Comparison of ENCODE assay signal across 3 cellular contexts in the genomic region with DNA sequence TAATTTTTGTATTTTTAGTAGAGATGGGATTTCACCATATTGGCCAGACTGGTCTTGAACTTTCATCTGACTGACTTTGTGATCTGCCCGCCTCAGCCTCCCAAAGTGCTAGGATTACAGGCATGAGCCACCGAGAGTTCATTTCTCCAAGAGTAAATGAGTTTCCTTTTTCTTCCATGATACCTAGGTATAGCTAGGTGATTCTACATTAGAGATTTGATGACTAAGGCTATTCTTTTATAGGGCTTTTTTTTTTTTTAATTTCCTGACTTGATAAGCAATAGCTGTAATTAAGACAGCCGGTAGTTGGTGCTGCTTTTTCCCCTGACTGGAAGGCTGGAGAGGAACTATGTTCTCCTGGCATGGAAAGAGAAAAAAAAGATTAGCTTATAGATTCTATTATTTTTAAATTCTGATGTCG.
TF ChIP-seq lines count a peak whose summit lies in the region.

No MANE protein-coding gene starts in this region.

TF ChIP-seq in SK-N-SH, 30 proteins besides CTCF, POLR2A, EP300 and RAD21 (continues in another document):
- TF ChIP-seq, protein P1, sequence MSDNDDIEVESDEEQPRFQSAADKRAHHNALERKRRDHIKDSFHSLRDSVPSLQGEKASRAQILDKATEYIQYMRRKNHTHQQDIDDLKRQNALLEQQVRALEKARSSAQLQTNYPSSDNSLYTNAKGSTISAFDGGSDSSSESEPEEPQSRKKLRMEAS (IDR thresholded peaks at IDR 0.05; ENCODE audit: low read depth) = no peak
- TF ChIP-seq MXI1 (IDR thresholded peaks at IDR 0.05; ENCODE audit: low read depth, low read length) (no peak), YY1 (IDR thresholded peaks at IDR 0.05; ENCODE audit: low read depth) (no peak), TEAD4 (IDR thresholded peaks at IDR 0.05; ENCODE audit: borderline replicate concordance, insufficient read depth) (no peak), MEF2A (IDR thresholded peaks at IDR 0.05; ENCODE audit: borderline replicate concordance, low read depth) (no peak), POLR2AphosphoS5 (IDR thresholded peaks at IDR 0.05; ENCODE audit: low read depth, low read length) (no peak), REST (IDR thresholded peaks at IDR 0.05; ENCODE audit: low read depth, low read length) (no peak), RXRA (IDR thresholded peaks at IDR 0.05; ENCODE audit: borderline replicate concordance, low read depth) (no peak)
- TF ChIP-seq, protein P2, sequence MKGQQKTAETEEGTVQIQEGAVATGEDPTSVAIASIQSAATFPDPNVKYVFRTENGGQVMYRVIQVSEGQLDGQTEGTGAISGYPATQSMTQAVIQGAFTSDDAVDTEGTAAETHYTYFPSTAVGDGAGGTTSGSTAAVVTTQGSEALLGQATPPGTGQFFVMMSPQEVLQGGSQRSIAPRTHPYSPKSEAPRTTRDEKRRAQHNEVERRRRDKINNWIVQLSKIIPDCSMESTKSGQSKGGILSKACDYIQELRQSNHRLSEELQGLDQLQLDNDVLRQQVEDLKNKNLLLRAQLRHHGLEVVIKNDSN (IDR thresholded peaks at IDR 0.05; ENCODE audit: borderline replicate concordance, low read depth) = no peak
- TF ChIP-seq, protein P3, sequence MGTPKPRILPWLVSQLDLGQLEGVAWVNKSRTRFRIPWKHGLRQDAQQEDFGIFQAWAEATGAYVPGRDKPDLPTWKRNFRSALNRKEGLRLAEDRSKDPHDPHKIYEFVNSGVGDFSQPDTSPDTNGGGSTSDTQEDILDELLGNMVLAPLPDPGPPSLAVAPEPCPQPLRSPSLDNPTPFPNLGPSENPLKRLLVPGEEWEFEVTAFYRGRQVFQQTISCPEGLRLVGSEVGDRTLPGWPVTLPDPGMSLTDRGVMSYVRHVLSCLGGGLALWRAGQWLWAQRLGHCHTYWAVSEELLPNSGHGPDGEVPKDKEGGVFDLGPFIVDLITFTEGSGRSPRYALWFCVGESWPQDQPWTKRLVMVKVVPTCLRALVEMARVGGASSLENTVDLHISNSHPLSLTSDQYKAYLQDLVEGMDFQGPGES (IDR thresholded peaks at IDR 0.05; ENCODE audit: low read depth, low read length) = no peak

TF ChIP-seq in SK-N-SH treated with all-trans-retinoic acid at 6 μM for 48 hours, 23 proteins besides CTCF, POLR2A, EP300 and RAD21 (continued from another document and continues in another):
- TF ChIP-seq ZC3H10 (CRISPR knock-in tag; IDR thresholded peaks at IDR 0.05) (no peak), SNAI2 (CRISPR knock-in tag; IDR thresholded peaks at IDR 0.05) (no peak), ESRRG (CRISPR knock-in tag; IDR thresholded peaks at IDR 0.05) (no peak), GLIS3 (CRISPR knock-in tag; IDR thresholded peaks at IDR 0.05) (no peak), PPARA (CRISPR knock-in tag; IDR thresholded peaks at IDR 0.05; ENCODE audit: borderline replicate concordance) (no peak), PATZ1 (CRISPR knock-in tag; IDR thresholded peaks at IDR 0.05; ENCODE audit: borderline replicate concordance) (no peak), TOX (CRISPR knock-in tag; IDR thresholded peaks at IDR 0.05; ENCODE audit: borderline replicate concordance) (no peak), ARNTL (CRISPR knock-in tag; IDR thresholded peaks at IDR 0.05; ENCODE audit: borderline replicate concordance, low read depth) (no peak), ZNF70 (CRISPR knock-in tag; IDR thresholded peaks at IDR 0.05) (no peak)
- TF ChIP-seq, protein P4, sequence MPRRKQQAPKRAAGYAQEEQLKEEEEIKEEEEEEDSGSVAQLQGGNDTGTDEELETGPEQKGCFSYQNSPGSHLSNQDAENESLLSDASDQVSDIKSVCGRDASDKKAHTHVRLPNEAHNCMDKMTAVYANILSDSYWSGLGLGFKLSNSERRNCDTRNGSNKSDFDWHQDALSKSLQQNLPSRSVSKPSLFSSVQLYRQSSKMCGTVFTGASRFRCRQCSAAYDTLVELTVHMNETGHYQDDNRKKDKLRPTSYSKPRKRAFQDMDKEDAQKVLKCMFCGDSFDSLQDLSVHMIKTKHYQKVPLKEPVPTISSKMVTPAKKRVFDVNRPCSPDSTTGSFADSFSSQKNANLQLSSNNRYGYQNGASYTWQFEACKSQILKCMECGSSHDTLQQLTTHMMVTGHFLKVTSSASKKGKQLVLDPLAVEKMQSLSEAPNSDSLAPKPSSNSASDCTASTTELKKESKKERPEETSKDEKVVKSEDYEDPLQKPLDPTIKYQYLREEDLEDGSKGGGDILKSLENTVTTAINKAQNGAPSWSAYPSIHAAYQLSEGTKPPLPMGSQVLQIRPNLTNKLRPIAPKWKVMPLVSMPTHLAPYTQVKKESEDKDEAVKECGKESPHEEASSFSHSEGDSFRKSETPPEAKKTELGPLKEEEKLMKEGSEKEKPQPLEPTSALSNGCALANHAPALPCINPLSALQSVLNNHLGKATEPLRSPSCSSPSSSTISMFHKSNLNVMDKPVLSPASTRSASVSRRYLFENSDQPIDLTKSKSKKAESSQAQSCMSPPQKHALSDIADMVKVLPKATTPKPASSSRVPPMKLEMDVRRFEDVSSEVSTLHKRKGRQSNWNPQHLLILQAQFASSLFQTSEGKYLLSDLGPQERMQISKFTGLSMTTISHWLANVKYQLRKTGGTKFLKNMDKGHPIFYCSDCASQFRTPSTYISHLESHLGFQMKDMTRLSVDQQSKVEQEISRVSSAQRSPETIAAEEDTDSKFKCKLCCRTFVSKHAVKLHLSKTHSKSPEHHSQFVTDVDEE (CRISPR knock-in tag; IDR thresholded peaks at IDR 0.05) = no peak
- TF ChIP-seq, protein P5, sequence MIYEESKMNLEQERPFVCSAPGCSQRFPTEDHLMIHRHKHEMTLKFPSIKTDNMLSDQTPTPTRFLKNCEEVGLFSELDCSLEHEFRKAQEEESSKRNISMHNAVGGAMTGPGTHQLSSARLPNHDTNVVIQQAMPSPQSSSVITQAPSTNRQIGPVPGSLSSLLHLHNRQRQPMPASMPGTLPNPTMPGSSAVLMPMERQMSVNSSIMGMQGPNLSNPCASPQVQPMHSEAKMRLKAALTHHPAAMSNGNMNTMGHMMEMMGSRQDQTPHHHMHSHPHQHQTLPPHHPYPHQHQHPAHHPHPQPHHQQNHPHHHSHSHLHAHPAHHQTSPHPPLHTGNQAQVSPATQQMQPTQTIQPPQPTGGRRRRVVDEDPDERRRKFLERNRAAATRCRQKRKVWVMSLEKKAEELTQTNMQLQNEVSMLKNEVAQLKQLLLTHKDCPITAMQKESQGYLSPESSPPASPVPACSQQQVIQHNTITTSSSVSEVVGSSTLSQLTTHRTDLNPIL (CRISPR knock-in tag; IDR thresholded peaks at IDR 0.05; ENCODE audit: low read depth) = no peak
- TF ChIP-seq, protein P6, sequence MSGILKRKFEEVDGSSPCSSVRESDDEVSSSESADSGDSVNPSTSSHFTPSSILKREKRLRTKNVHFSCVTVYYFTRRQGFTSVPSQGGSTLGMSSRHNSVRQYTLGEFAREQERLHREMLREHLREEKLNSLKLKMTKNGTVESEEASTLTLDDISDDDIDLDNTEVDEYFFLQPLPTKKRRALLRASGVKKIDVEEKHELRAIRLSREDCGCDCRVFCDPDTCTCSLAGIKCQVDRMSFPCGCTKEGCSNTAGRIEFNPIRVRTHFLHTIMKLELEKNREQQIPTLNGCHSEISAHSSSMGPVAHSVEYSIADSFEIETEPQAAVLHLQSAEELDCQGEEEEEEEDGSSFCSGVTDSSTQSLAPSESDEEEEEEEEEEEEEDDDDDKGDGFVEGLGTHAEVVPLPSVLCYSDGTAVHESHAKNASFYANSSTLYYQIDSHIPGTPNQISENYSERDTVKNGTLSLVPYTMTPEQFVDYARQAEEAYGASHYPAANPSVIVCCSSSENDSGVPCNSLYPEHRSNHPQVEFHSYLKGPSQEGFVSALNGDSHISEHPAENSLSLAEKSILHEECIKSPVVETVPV (CRISPR knock-in tag; IDR thresholded peaks at IDR 0.05) = no peak

TF ChIP-seq in K562, 482 proteins besides CTCF, POLR2A, EP300 and RAD21 (continues in another document):
- TF ChIP-seq RNF219 (CRISPR knock-in tag; IDR thresholded peaks at IDR 0.05) = no peak
- TF ChIP-seq ZNF316 (IDR thresholded peaks at IDR 0.05) = peak; percentile 80
- no peak for TF ChIP-seq ZMIZ1 (IDR thresholded peaks at IDR 0.05; ENCODE audit: low read depth in 2 of 2, low read length in 2 of 2)
- no peak for TF ChIP-seq SIN3A (IDR thresholded peaks at IDR 0.05; ENCODE audit: borderline replicate concordance in 2 of 2, control insufficient read depth in 1 of 2, low read depth in 2 of 2, low read length in 2 of 2)
- no peak for TF ChIP-seq ZBED1 (IDR thresholded peaks at IDR 0.05)
- TF ChIP-seq POLR2B (IDR thresholded peaks at IDR 0.05; ENCODE audit: low read depth, partially characterized antibody) = no peak
- 0 out of 2 replicates have a peak, but pooled peaks have one; percentile 14 for TF ChIP-seq MAFK (IDR thresholded peaks at IDR 0.05; ENCODE audit: low read length)
- TF ChIP-seq, protein P7, sequence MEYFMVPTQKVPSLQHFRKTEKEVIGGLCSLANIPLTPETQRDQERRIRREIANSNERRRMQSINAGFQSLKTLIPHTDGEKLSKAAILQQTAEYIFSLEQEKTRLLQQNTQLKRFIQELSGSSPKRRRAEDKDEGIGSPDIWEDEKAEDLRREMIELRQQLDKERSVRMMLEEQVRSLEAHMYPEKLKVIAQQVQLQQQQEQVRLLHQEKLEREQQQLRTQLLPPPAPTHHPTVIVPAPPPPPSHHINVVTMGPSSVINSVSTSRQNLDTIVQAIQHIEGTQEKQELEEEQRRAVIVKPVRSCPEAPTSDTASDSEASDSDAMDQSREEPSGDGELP (CRISPR knock-in tag; IDR thresholded peaks at IDR 0.05; ENCODE audit: borderline replicate concordance) = no peak
- TF ChIP-seq, protein P8, sequence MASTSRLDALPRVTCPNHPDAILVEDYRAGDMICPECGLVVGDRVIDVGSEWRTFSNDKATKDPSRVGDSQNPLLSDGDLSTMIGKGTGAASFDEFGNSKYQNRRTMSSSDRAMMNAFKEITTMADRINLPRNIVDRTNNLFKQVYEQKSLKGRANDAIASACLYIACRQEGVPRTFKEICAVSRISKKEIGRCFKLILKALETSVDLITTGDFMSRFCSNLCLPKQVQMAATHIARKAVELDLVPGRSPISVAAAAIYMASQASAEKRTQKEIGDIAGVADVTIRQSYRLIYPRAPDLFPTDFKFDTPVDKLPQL (IDR thresholded peaks at IDR 0.05; ENCODE audit: extremely low read depth, insufficient read length) = no peak
- TF ChIP-seq MXD1 (CRISPR knock-in tag; IDR thresholded peaks at IDR 0.05; ENCODE audit: borderline replicate concordance, poor library complexity, severe bottlenecking) = no peak
- TF ChIP-seq FOXK2 (conservative IDR thresholded peaks at IDR 0.05 in 1 of 2, IDR thresholded peaks at IDR 0.05 in 1 of 2; ENCODE audit: low read depth in 2 of 2) = no peak
- TF ChIP-seq C11orf30 (IDR thresholded peaks at IDR 0.05; ENCODE audit: low read depth) = peak; percentile 44; the same call in 1 of the 2 replicates
- no peak for TF ChIP-seq ZNF354B (CRISPR knock-in tag; IDR thresholded peaks at IDR 0.05)
- TF ChIP-seq SMAD1 (IDR thresholded peaks at IDR 0.05; ENCODE audit: low read depth, low read length, partially characterized antibody) = no peak
- no peak for TF ChIP-seq ZNF518B (CRISPR knock-in tag; IDR thresholded peaks at IDR 0.05)
